ENCODE assay signal across 8 cellular contexts in the genomic region with DNA sequence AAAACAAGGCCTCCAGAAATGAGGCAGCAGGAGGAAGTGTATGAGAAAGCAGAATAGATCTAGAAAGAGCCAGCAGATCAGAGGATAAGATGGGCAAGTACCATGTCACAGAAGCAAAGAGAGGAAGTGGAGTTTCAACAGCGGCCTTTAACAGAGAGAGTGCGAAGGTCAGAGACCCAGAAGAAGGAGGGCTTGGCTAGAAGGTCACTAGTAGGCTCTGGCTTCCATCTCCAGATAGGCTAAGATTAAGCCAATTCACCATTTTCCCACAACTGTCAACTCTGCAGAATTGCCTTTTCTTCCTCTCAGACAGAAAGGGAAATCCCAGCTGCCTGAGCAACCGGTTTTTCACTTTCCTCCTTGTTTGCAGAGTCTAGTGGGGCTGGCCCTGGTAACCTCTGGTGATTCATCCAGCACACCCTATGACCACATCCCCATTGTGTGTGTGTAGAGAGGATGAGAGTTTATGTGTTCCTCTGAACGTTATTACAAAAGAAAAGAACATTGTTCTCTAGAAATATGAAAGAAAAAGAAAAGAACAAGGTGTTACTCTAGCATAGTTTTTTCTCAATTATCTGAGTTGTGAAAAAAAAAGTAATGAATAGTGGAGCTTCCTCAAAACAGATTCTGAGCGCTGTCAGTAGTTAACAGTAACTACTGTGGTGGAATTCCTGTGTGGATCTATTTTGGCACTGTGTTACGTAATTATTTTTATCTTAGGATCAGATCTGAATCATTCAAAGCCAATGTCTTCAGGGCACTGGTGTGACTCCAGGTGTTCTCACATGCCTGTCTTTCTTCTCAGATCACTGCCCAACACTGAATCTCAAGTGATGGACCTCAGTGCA.
DNase-seq lines count a peak whose midpoint lies in the region; ATAC-seq and TF ChIP-seq lines count a peak whose summit lies in the region.

No MANE protein-coding gene starts in this region.

- peaks cover 7% of the 10 kb centered on the region for H3K9me3 Mint-ChIP-seq in activated CD4-positive, alpha-beta T cell treated with anti-CD3 and anti-CD28 coated beads, Interleukin-2, amount 10 ng/mL, durations not matched to agents 24 days and 14 days
- H3K9me3 Mint-ChIP-seq in endothelial cell (ENCODE audit: unreplicated experiment) = no peaks in the 10 kb centered on the region
- peaks cover 0 to 1% (median 0%) of the 10 kb centered on the region in 7 donors for H3K9me3 Mint-ChIP-seq in naive B cell
- no peaks in the 10 kb centered on the region for H3K9me3 Mint-ChIP-seq in stimulated activated naive B cell treated with anti-CD40 and anti-IgM and Interleukin-4, amounts not matched to agents 10 μg/mL and 1 μg/mL and 100 μg/mL, for 72 hours

- H3K4me3 ChIP-seq in DND-41 (ENCODE audit: low read depth in 1 of 2, low read length in 2 of 2) = no peak overlapping the region

- H3K27me3 ChIP-seq in DND-41 (ENCODE audit: insufficient read depth, low read length, poor library complexity) = no peaks in the 10 kb centered on the region

- H3K4me1 Mint-ChIP-seq in activated CD4-positive, alpha-beta T cell treated with anti-CD3 and anti-CD28 coated beads, Interleukin-2, amount 10 ng/mL, durations not matched to agents 24 days and 14 days = peaks cover 25% of the 10 kb centered on the region
- H3K4me1 Mint-ChIP-seq in endothelial cell (ENCODE audit: unreplicated experiment) (peaks cover 19% of the 10 kb centered on the region), naive B cell (peaks cover 11 to 17% (median 13%) of the 10 kb centered on the region in 3 donors)
- peaks cover 13 to 17% of the 10 kb centered on the region in 2 donors for H3K4me1 Mint-ChIP-seq in stimulated activated naive B cell treated with anti-CD40 and anti-IgM and Interleukin-4, amounts not matched to agents 10 μg/mL and 1 μg/mL and 100 μg/mL, for 72 hours

- intact Hi-C loops in activated CD4-positive, alpha-beta T cell treated with anti-CD3 and anti-CD28 coated beads, Interleukin-2, amount 10 ng/mL, durations not matched to agents 24 days and 14 days (cut with micrococcal nuclease) = loop anchor here (1.0 to 10.0 kb wide), 9 partner anchors 8 to 221 kb away; partner anchors contain the start of gene ARRDC3

- TF ChIP-seq CTCF in DND-41 (IDR thresholded peaks at IDR 0.05; ENCODE audit: borderline replicate concordance, extremely low read depth, low read length, poor library complexity, severe bottlenecking) (no peak), endothelial cell (IDR thresholded peaks at IDR 0.05; ENCODE audit: unreplicated experiment) (no peak)

- no peaks in the 10 kb centered on the region for H3K36me3 Mint-ChIP-seq in activated CD4-positive, alpha-beta T cell treated with anti-CD3 and anti-CD28 coated beads, Interleukin-2, amount 10 ng/mL, durations not matched to agents 24 days and 14 days (ENCODE audit: low read depth)
- no peaks in the 10 kb centered on the region for H3K36me3 Mint-ChIP-seq in endothelial cell (ENCODE audit: low read depth, unreplicated experiment)
- H3K36me3 Mint-ChIP-seq in naive B cell = no peaks in the 10 kb centered on the region
- no peaks in the 10 kb centered on the region for H3K36me3 Mint-ChIP-seq in stimulated activated naive B cell treated with anti-CD40 and anti-IgM and Interleukin-4, amounts not matched to agents 10 μg/mL and 1 μg/mL and 100 μg/mL, for 72 hours

- no peak overlapping the region for H3K27ac ChIP-seq in DND-41 (ENCODE audit: low read length)

- DNase-seq in DND-41 = no peak
- peak; percentile 90 to 92 for DNase-seq in Kasumi-1 (lab: John Stamatoyannopoulos, UW)
- peak; percentile 90 for DNase-seq in activated CD4-positive, alpha-beta T cell treated with anti-CD3 and anti-CD28 coated beads, Interleukin-2, amount 10 ng/mL, durations not matched to agents 24 days and 14 days
- DNase-seq in endothelial cell (ENCODE audit: low spot score) = peak; percentile 18
- DNase-seq in naive B cell = no peak
- DNase-seq in stimulated activated naive B cell treated with anti-CD40 and anti-IgM and Interleukin-4, amounts not matched to agents 10 μg/mL and 1 μg/mL and 100 μg/mL, for 72 hours = peak; percentile 78
- no peak for DNase-seq in NCI-H82 (lab: John Stamatoyannopoulos, UW)

- H3K9ac ChIP-seq in DND-41 (ENCODE audit: low read depth, low read length) = no peak overlapping the region

- H3K36me3 ChIP-seq in DND-41 (ENCODE audit: insufficient read depth, low read length) = no peaks in the 10 kb centered on the region

- H3K79me2 ChIP-seq in DND-41 (ENCODE audit: insufficient read depth, low read length) = no peaks in the 10 kb centered on the region

- H3K4me2 ChIP-seq in DND-41 (ENCODE audit: insufficient read depth, low read length) = no peak overlapping the region

- no peaks in the 10 kb centered on the region for H3K4me1 ChIP-seq in DND-41 (ENCODE audit: insufficient read depth, low read length)

- H4K20me1 ChIP-seq in DND-41 (ENCODE audit: insufficient read depth, low read length) = no peaks in the 10 kb centered on the region

- ATAC-seq in DND-41 (ENCODE audit: insufficient read depth, low read depth) (peak; percentile 40; the same call in 2 of the 3 replicates), GM21723 (IDR thresholded peaks at IDR 0.05; ENCODE audit: unreplicated experiment) (peak; percentile 99), naive B cell (ENCODE audit: low read depth in 2 of 2) (peak; percentile 82 to 86)
- peak; percentile 98 for ATAC-seq in stimulated activated naive B cell treated with anti-CD40 and anti-IgM and Interleukin-4, amounts not matched to agents 10 μg/mL and 1 μg/mL and 100 μg/mL, for 72 hours (replicated peaks)

- peak overlapping the region; percentile 88 for H3K27ac Mint-ChIP-seq in activated CD4-positive, alpha-beta T cell treated with anti-CD3 and anti-CD28 coated beads, Interleukin-2, amount 10 ng/mL, durations not matched to agents 24 days and 14 days
- peak overlapping the region; percentile 80 for H3K27ac Mint-ChIP-seq in endothelial cell (ENCODE audit: unreplicated experiment)
- H3K27ac Mint-ChIP-seq in naive B cell = peak overlapping the region; percentile 3 to 88 (median 62)
- H3K27ac Mint-ChIP-seq in stimulated activated naive B cell treated with anti-CD40 and anti-IgM and Interleukin-4, amounts not matched to agents 10 μg/mL and 1 μg/mL and 100 μg/mL, for 72 hours = peak overlapping the region; percentile 37

- H3K4me3 Mint-ChIP-seq in activated CD4-positive, alpha-beta T cell treated with anti-CD3 and anti-CD28 coated beads, Interleukin-2, amount 10 ng/mL, durations not matched to agents 24 days and 14 days = peak overlapping the region; percentile 63
- H3K4me3 Mint-ChIP-seq in endothelial cell (ENCODE audit: unreplicated experiment) (no peak overlapping the region), naive B cell (peak overlapping the region in 2 of 8 donors; percentile 1 to 21)
- peak overlapping the region in 1 of 2 donors; percentile 31 for H3K4me3 Mint-ChIP-seq in stimulated activated naive B cell treated with anti-CD40 and anti-IgM and Interleukin-4, amounts not matched to agents 10 μg/mL and 1 μg/mL and 100 μg/mL, for 72 hours

- no peak overlapping the region for H2AFZ ChIP-seq in DND-41 (ENCODE audit: low read depth, low read length)

- H3K9me3 ChIP-seq in DND-41 (ENCODE audit: insufficient read depth, low read length, severe bottlenecking) = no peaks in the 10 kb centered on the region

- H3K27me3 Mint-ChIP-seq in activated CD4-positive, alpha-beta T cell treated with anti-CD3 and anti-CD28 coated beads, Interleukin-2, amount 10 ng/mL, durations not matched to agents 24 days and 14 days = peaks cover 3% of the 10 kb centered on the region
- H3K27me3 Mint-ChIP-seq in endothelial cell (ENCODE audit: unreplicated experiment) (peaks cover 1% of the 10 kb centered on the region), naive B cell (no peaks in the 10 kb centered on the region)
- H3K27me3 Mint-ChIP-seq in stimulated activated naive B cell treated with anti-CD40 and anti-IgM and Interleukin-4, amounts not matched to agents 10 μg/mL and 1 μg/mL and 100 μg/mL, for 72 hours = no peaks in the 10 kb centered on the region

Comparison
In these comparisons a context has a peak if more than half of its experiments do, and no peak if none do; other contexts are left out.
1. ATAC-seq: peak in every context shown above with its lines; median percentile 99 in GM21723; 98 in stimulated activated naive B cell treated with anti-CD40 and anti-IgM and Interleukin-4, amounts not matched to agents 10 μg/mL and 1 μg/mL and 100 μg/mL, for 72 hours; 84 in naive B cell; 40 in DND-41.
2. DNase-seq: peak in Kasumi-1 (2 of 2), activated CD4-positive, alpha-beta T cell treated with anti-CD3 and anti-CD28 coated beads, Interleukin-2, amount 10 ng/mL, durations not matched to agents 24 days and 14 days (single experiment), endothelial cell (single experiment) and stimulated activated naive B cell treated with anti-CD40 and anti-IgM and Interleukin-4, amounts not matched to agents 10 μg/mL and 1 μg/mL and 100 μg/mL, for 72 hours (single experiment); none in DND-41 (single experiment), naive B cell (single experiment) and NCI-H82 (single experiment).
3. H3K27ac Mint-ChIP-seq: peak in every context shown above with its lines; median percentile 88 in activated CD4-positive, alpha-beta T cell treated with anti-CD3 and anti-CD28 coated beads, Interleukin-2, amount 10 ng/mL, durations not matched to agents 24 days and 14 days; 80 in endothelial cell; 62 in naive B cell; 37 in stimulated activated naive B cell treated with anti-CD40 and anti-IgM and Interleukin-4, amounts not matched to agents 10 μg/mL and 1 μg/mL and 100 μg/mL, for 72 hours.